ENCODE assay signal across 22 cellular contexts in genomic region chr9:133088146-133088750, GRCh38. TPM values are rescaled to one million over a fixed set of nuclear protein-coding genes. Genes with fewer than 3 reads are reported as not detected.
"Had no signal": no experiment of that assay in that cellular context is flagged by ENCODE, and none has a peak within 500 bp of the region (broad histone marks: within the 10 kb centered on the region; RNA-seq: fewer than 3 reads in every experiment).

No MANE protein-coding gene starts in this region.

- H3K36me3 ChIP-seq: neural progenitor cell, right lobe of liver, suprapubic skin, thyroid gland, upper lobe of left lung, vagina had no signal

- H3K9me3 ChIP-seq: psoas muscle, right lobe of liver, suprapubic skin, thyroid gland, upper lobe of left lung, vagina had no signal

- H3K27me3 ChIP-seq: foreskin keratinocyte, hepatocyte, neural progenitor cell, right lobe of liver, suprapubic skin, thyroid gland, upper lobe of left lung, vagina had no signal

- H3K27ac ChIP-seq: coronary artery, foreskin keratinocyte, hepatocyte, neural progenitor cell, psoas muscle, right lobe of liver, suprapubic skin, thyroid gland, upper lobe of left lung, vagina had no signal

- DNase-seq: effector CD4-positive, alpha-beta T cell; endodermal cell; erythroblast; foreskin keratinocyte; kidney glomerular epithelial cell; mammary epithelial cell; naive thymus-derived CD8-positive, alpha-beta T cell; occipital lobe; psoas muscle; retina; right lobe of liver; stimulated activated CD4-positive, alpha-beta T cell treated with anti-CD3 and anti-CD28 coated beads, Interleukin-4, amount 100 ng/mL, for 1 hour; stimulated activated CD8-positive, alpha-beta memory T cell treated with anti-CD3 and anti-CD28 coated beads, Interleukin-4, amount 100 ng/mL, for 48 hours; stimulated activated naive CD8-positive, alpha-beta T cell treated with anti-CD3 and anti-CD28 coated beads, Interleukin-15, Interleukin-2, amounts not matched to agents 100 U/mL and 50 U/mL, for 24 hours; thyroid gland; upper lobe of left lung had no signal

- H3K4me3 ChIP-seq: coronary artery, hepatocyte, neural progenitor cell, psoas muscle, right lobe of liver, suprapubic skin, thyroid gland, upper lobe of left lung, vagina had no signal

- ATAC-seq: foreskin keratinocyte; naive thymus-derived CD8-positive, alpha-beta T cell; psoas muscle; right lobe of liver; stimulated activated effector memory CD8-positive, alpha-beta T cell treated with anti-CD3 and anti-CD28 coated beads, Interleukin-12 subunit alpha, Interleukin-12 subunit beta, amount 100 ng/mL, for 72 hours; stimulated activated naive CD8-positive, alpha-beta T cell treated with anti-CD3 and anti-CD28 coated beads, Interleukin-15, Interleukin-2, amounts not matched to agents 100 U/mL and 50 U/mL, for 24 hours had no signal

- H3K4me1 ChIP-seq: foreskin keratinocyte, psoas muscle, right lobe of liver, suprapubic skin, thyroid gland, upper lobe of left lung, vagina had no signal

RNA-seq across cellular contexts. Expression of gene CEL, which starts 26.5 kb away (rescaled TPM):
- total RNA-seq: occipital lobe had no signal
